Comparison of ENCODE assay signal across 8 cellular contexts in genomic region chr15:40952901-40953712, GRCh38. TPM values are rescaled to one million over a fixed set of nuclear protein-coding genes. Genes with fewer than 3 reads are reported as not detected.
DNase-seq lines count a peak whose midpoint lies in the region; ATAC-seq and TF ChIP-seq lines count a peak whose summit lies in the region.

A gene with protein sequence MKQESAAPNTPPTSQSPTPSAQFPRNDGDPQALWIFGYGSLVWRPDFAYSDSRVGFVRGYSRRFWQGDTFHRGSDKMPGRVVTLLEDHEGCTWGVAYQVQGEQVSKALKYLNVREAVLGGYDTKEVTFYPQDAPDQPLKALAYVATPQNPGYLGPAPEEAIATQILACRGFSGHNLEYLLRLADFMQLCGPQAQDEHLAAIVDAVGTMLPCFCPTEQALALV (plus strand): TSS chr15:40953471. CDS start chr15:40953584, 113 bp downstream.

- no peaks in the 10 kb centered on the region for H3K27me3 Mint-ChIP-seq in activated naive CD8-positive, alpha-beta T cell

- H3K4me1 Mint-ChIP-seq in activated naive CD8-positive, alpha-beta T cell (ENCODE audit: low read depth), result peaks cover 25% of the 10 kb centered on the region

- peak within 1 kb of the TSS; percentile 90 for H3K27ac Mint-ChIP-seq in activated naive CD8-positive, alpha-beta T cell

- H3K4me2 ChIP-seq in parathyroid adenoma (ENCODE audit: low read length), result peak within 1 kb of the TSS; percentile 89

- H3K4me3 ChIP-seq in parathyroid adenoma (ENCODE audit: low read depth, low read length) (peak within 1 kb of the TSS; percentile 80), tibial nerve (peak within 1 kb of the TSS; percentile 32 to 70 (median 62))

- peaks cover 9% of the 10 kb centered on the region for H3K36me3 Mint-ChIP-seq in activated naive CD8-positive, alpha-beta T cell

- peak; percentile 91 for ATAC-seq in HG02588 (IDR thresholded peaks at IDR 0.05; ENCODE audit: unreplicated experiment)
- ATAC-seq in Right ventricle myocardium superior (ENCODE audit: poor library complexity), result peak; percentile 96

- peak within 1 kb of the TSS; percentile 91 for H3K4me3 Mint-ChIP-seq in activated naive CD8-positive, alpha-beta T cell

- no peak within 1 kb of the TSS for H3K9ac ChIP-seq in parathyroid adenoma

- H3K27ac ChIP-seq in parathyroid adenoma, result peak within 1 kb of the TSS; percentile 42
- peak within 1 kb of the TSS in 2 of 4 donors; percentile 35 to 72 for H3K27ac ChIP-seq in tibial nerve

- peak within 1 kb of the TSS; percentile 90 for H2AFZ ChIP-seq in parathyroid adenoma

- TF ChIP-seq CTCF in GM10266 (IDR thresholded peaks at IDR 0.05; ENCODE audit: control insufficient read depth, insufficient read depth, low read depth, missing control alignments) (peak; percentile 8), parathyroid adenoma (IDR thresholded peaks at IDR 0.05) (no peak), tibial nerve (IDR thresholded peaks at IDR 0.05) (no peak)

- intact Hi-C loops in Right ventricle myocardium superior (cut with DNase I), result no loop called here

- H3K9me3 Mint-ChIP-seq in activated naive CD8-positive, alpha-beta T cell (ENCODE audit: low read depth), result no peaks in the 10 kb centered on the region

- no peaks in the 10 kb centered on the region for H3K9me3 ChIP-seq in parathyroid adenoma (ENCODE audit: control insufficient read depth, low read length)
- H3K9me3 ChIP-seq in tibial nerve, result no peaks in the 10 kb centered on the region

- DNase-seq in GM10266 (ENCODE audit: extremely low spot score) (peak; percentile 99), NCI-H1092 (lab: John Stamatoyannopoulos, UW) (peak; percentile 86), SKM-1 (lab: John Stamatoyannopoulos, UW; ENCODE audit: unreplicated experiment) (peak; percentile 82), Right ventricle myocardium superior (peak; percentile 97), tibial nerve (ENCODE audit: low spot score in 2 of 2) (peak; percentile 76 to 83)

- no peaks in the 10 kb centered on the region for H3K79me2 ChIP-seq in parathyroid adenoma

- H3K27me3 ChIP-seq in parathyroid adenoma (ENCODE audit: control insufficient read depth, insufficient read depth, low read length), result no peaks in the 10 kb centered on the region
- H3K27me3 ChIP-seq in tibial nerve, result peaks cover 0 to 10% of the 10 kb centered on the region in 2 donors

- H3K36me3 ChIP-seq in parathyroid adenoma (ENCODE audit: control insufficient read depth, insufficient read depth, low read length), result no peaks in the 10 kb centered on the region
- no peaks in the 10 kb centered on the region for H3K36me3 ChIP-seq in tibial nerve

- 1 to 4% methylated on average over 17 to 18 of the region's 72 CpGs for WGBS in tibial nerve, 2 donors

- H3K4me1 ChIP-seq in parathyroid adenoma (peaks cover 4% of the 10 kb centered on the region), tibial nerve (peaks cover 0 to 21% (median 5%) of the 10 kb centered on the region in 4 donors)

- TF ChIP-seq POLR2A in tibial nerve (IDR thresholded peaks at IDR 0.05), result peak in 1 of 2 donors; percentile 18

- no peak for TF ChIP-seq EP300 in tibial nerve (IDR thresholded peaks at IDR 0.05)

RNA-seq across cellular contexts. Expression of the gene that starts here (rescaled TPM):
- total RNA-seq in Right ventricle myocardium superior, result 0.46 TPM
- 1 to 10 TPM in 1 of 4 donors, not detected in 3; 2.7 TPM for total RNA-seq in tibial nerve

Comparison
In these comparisons a context has a peak if more than half of its experiments do, and no peak if none do; other contexts are left out.
1. Peak in DNase-seq and ATAC-seq in Right ventricle myocardium superior; RNA of the gene not detected or under 1 TPM.